In the genomic region with DNA sequence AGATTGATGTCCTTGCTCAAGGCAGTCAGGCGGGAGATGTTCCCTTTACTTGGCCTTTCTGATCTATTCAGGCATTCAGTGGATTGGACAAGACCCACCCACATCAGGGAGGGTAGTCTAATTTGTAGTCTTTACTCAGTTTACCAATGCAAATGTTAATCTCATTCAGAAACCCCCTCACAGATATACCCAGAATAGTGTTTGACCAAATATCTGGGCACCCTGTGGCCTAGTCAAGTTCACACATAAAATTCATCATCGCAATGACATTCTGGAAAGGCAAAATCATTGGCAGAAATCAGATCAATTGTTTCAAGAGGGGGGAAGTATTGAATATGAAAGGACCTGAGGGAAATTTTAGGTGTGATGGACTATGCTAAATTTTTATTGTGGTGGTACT, we compare ENCODE assay signal across 25 cellular contexts.
"Had no signal": no experiment of that assay in that cellular context is flagged by ENCODE, and none has a peak within 500 bp of the region (broad histone marks: within the 10 kb centered on the region; RNA-seq: fewer than 3 reads in every experiment).

No MANE protein-coding gene starts in this region.

- H3K4me3 ChIP-seq: hepatocyte, left lung, left ventricle myocardium inferior, lower lobe of right lung, lung, mucosa of descending colon had no signal

- H3K36me3 ChIP-seq: left lung, left ventricle myocardium inferior, lower lobe of right lung had no signal

- H3K9me3 ChIP-seq: mucosa of descending colon had no signal

- DNase-seq: hippocampal formation, hypothalamus, immature natural killer cell, islet precursor cell, kidney, kidney glomerular epithelial cell, left cardiac atrium, left colon, left lung, left ventricle myocardium inferior, left ventricle myocardium superior, lower lobe of right lung, mammary epithelial cell, mesenchymal stem cell, mesendoderm, midbrain, mucosa of descending colon, naive B cell had no signal

- ATAC-seq: left cardiac atrium, left colon, left lobe of liver, left lung, left ventricle myocardium superior, lower lobe of right lung, mucosa of descending colon had no signal

- H3K4me1 ChIP-seq: left lung, lower lobe of right lung had no signal

- H3K27me3 ChIP-seq: hepatocyte, left lung had no signal

- H3K27ac ChIP-seq: hepatocyte, left lung, left ventricle myocardium inferior, lower lobe of right lung had no signal

- FAIRE-seq: islet of Langerhans, keratinocyte, kidney had no signal

- H3K27me3 Mint-ChIP-seq: memory B cell had no signal

- H3K4me1 Mint-ChIP-seq: memory B cell, naive B cell had no signal

- H3K27ac Mint-ChIP-seq: immature natural killer cell, memory B cell, mesothelial cell of epicardium, naive B cell had no signal

- H3K4me3 Mint-ChIP-seq: immature natural killer cell, memory B cell, mesothelial cell of epicardium, naive B cell had no signal
